Comparison of ENCODE assay signal across 1 cellular context in the genomic region with DNA sequence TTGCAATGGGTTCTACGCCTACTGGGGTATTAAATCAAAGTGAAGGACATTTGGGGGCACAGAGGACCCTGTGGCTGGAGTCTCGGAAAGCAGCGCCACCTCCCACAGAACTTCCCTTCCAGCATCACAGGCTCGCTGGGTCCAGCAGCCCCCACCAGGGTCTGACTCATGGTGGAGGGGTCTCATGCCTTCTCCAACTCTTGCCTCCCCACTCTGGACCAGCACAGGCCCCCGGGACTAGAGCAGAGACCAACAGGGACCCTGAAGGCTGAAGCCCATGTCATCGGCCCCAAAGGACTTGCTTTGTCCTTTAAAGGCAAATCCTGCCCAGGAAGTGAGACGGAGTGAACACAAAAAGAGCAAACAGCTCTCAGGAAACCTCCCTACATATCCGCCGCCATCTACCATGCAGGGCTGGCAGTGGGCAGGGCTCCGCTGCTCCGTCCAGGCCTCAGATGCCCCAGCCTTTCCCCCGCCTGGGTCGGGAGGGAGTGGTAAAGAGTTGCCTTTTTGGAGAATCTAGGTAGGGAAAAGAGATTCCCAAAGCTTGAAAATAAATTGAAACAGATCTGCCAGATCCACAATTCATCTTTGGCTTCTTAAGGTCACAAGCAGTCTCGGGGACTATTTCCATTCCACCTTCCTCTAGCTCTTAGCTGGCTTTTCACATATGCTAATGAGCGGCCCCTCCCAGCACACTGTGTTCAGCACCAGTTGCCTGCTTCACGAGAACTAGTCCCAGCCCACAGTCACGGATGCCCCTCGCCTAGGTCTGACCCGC.
TF ChIP-seq lines count a peak whose summit lies in the region.

No MANE protein-coding gene starts in this region.

TF ChIP-seq in SK-N-SH, 30 proteins besides CTCF, POLR2A, EP300 and RAD21 (continued from another document):
- TF ChIP-seq, protein P1, sequence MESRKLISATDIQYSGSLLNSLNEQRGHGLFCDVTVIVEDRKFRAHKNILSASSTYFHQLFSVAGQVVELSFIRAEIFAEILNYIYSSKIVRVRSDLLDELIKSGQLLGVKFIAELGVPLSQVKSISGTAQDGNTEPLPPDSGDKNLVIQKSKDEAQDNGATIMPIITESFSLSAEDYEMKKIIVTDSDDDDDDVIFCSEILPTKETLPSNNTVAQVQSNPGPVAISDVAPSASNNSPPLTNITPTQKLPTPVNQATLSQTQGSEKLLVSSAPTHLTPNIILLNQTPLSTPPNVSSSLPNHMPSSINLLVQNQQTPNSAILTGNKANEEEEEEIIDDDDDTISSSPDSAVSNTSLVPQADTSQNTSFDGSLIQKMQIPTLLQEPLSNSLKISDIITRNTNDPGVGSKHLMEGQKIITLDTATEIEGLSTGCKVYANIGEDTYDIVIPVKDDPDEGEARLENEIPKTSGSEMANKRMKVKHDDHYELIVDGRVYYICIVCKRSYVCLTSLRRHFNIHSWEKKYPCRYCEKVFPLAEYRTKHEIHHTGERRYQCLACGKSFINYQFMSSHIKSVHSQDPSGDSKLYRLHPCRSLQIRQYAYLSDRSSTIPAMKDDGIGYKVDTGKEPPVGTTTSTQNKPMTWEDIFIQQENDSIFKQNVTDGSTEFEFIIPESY (IDR thresholded peaks at IDR 0.05; ENCODE audit: borderline replicate concordance, low read depth) = no peak
- no peak for TF ChIP-seq MEF2A (IDR thresholded peaks at IDR 0.05; ENCODE audit: borderline replicate concordance, low read depth)
- TF ChIP-seq ELF1 (IDR thresholded peaks at IDR 0.05) = no peak
- TF ChIP-seq, protein P2, sequence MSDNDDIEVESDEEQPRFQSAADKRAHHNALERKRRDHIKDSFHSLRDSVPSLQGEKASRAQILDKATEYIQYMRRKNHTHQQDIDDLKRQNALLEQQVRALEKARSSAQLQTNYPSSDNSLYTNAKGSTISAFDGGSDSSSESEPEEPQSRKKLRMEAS (IDR thresholded peaks at IDR 0.05; ENCODE audit: low read depth) = no peak
- TF ChIP-seq JUND (IDR thresholded peaks at IDR 0.05) = no peak
- TF ChIP-seq FOXM1 (IDR thresholded peaks at IDR 0.05; ENCODE audit: low read depth) = no peak
- TF ChIP-seq MXI1 (IDR thresholded peaks at IDR 0.05; ENCODE audit: low read depth, low read length) = no peak
- TF ChIP-seq SIN3A (IDR thresholded peaks at IDR 0.05; ENCODE audit: borderline replicate concordance, low read depth, low read length) = no peak
- TF ChIP-seq, protein P3, sequence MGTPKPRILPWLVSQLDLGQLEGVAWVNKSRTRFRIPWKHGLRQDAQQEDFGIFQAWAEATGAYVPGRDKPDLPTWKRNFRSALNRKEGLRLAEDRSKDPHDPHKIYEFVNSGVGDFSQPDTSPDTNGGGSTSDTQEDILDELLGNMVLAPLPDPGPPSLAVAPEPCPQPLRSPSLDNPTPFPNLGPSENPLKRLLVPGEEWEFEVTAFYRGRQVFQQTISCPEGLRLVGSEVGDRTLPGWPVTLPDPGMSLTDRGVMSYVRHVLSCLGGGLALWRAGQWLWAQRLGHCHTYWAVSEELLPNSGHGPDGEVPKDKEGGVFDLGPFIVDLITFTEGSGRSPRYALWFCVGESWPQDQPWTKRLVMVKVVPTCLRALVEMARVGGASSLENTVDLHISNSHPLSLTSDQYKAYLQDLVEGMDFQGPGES (IDR thresholded peaks at IDR 0.05; ENCODE audit: low read depth, low read length) = no peak
- no peak for TF ChIP-seq SMC3 (IDR thresholded peaks at IDR 0.05; ENCODE audit: low read depth, low read length)
